ENCODE assay signal across 9 cellular contexts in the genomic region with DNA sequence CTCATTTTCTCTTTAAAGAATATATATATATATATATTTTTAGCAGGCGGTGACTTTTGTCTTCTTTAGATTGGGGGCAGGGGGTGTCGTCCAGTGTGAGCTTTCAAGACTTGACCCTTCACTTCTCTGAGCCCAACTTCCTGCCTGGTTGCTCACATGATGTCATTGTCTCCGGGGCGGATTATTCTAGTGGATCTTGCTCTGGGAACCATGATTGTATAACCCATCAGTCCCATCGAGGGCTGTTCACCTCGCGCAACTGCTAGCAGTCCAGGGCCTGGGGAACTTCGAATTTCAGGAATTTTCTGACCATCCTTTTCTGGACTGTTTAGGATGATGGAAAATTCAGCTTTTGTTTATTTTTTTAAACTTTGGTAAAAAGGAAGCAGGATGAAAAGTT. TPM values are rescaled to one million over a fixed set of nuclear protein-coding genes. Genes with fewer than 3 reads are reported as not detected.
DNase-seq lines count a peak whose midpoint lies in the region; ATAC-seq, FAIRE-seq and TF ChIP-seq lines count a peak whose summit lies in the region.
"Had no signal": no experiment of that assay in that cellular context is flagged by ENCODE, and none has a peak within 500 bp of the region (broad histone marks: within the 10 kb centered on the region; RNA-seq: fewer than 3 reads in every experiment).

No MANE protein-coding gene starts in this region.

- H3K27ac ChIP-seq in C4-2B (peak overlapping the region; percentile 87), PC-9 (no peak overlapping the region)

- no peaks in the 10 kb centered on the region for H3K9me2 ChIP-seq in PC-9 (ENCODE audit: insufficient read depth)

- ATAC-seq in GM18861 (IDR thresholded peaks at IDR 0.05; ENCODE audit: unreplicated experiment) (peak; percentile 27), HG03442 (IDR thresholded peaks at IDR 0.05; ENCODE audit: unreplicated experiment) (peak; percentile 27)

- H3K79me2 ChIP-seq in PC-9 (ENCODE audit: low read depth), result peaks cover 57% of the 10 kb centered on the region

- H3K4me2 ChIP-seq in PC-9, result peak overlapping the region; percentile 94

- H4K20me1 ChIP-seq in PC-9 (ENCODE audit: insufficient read depth), result peaks cover 11% of the 10 kb centered on the region

- CTCF ChIA-PET in PC-9 (lab: Charles Lee), result no interaction called here

- POLR2A ChIA-PET in PC-9 (lab: Charles Lee; ENCODE audit: unreplicated experiment), result no interaction called here

- DNase-seq in PC-9, result peak; percentile 24 to 39
- no peak for DNase-seq in bronchial epithelial cell (ENCODE audit: low read depth)
- peak; percentile 87 for DNase-seq in islet precursor cell
- DNase-seq in smooth muscle cell of the brain vasculature (ENCODE audit: low read depth, low spot score), result peak; percentile 73
- no peak for DNase-seq in middle frontal gyrus (ENCODE audit: extremely low spot score, low spot score)

- peaks cover 22% of the 10 kb centered on the region; the same call in 1 of the 2 replicates for H3F3A ChIP-seq in PC-9 (ENCODE audit: insufficient read depth, low read depth)

- no peaks in the 10 kb centered on the region; the same call in 1 of the 2 replicates for H3K27me3 ChIP-seq in PC-9 (ENCODE audit: insufficient read depth, low read depth)
- no peaks in the 10 kb centered on the region for H3K27me3 ChIP-seq in bronchial epithelial cell (ENCODE audit: control insufficient read depth, insufficient read depth, low read length)

- H3K9me3 ChIP-seq in PC-9 (ENCODE audit: insufficient read depth, low read depth), result no peaks in the 10 kb centered on the region

- no peak overlapping the region; the same call in 1 of the 2 replicates for H2AFZ ChIP-seq in PC-9

- intact Hi-C loops in PC-9 (cut with micrococcal nuclease; ENCODE audit: unreplicated experiment), result loop anchor here (5.0 to 10.0 kb wide), 2 partner anchors 67 to 185 kb away; partner anchors contain the start of gene TCP1

- H3K4me3 ChIP-seq in PC-9 (peak overlapping the region; percentile 82), bronchial epithelial cell (ENCODE audit: low read depth, low read length) (peak overlapping the region; percentile 72)

- no peak for TF ChIP-seq CTCF in C4-2B (conservative IDR thresholded peaks at IDR 0.05)
- TF ChIP-seq CTCF in PC-9 (conservative IDR thresholded peaks at IDR 0.05), result no peak
- TF ChIP-seq CTCF in bronchial epithelial cell (IDR thresholded peaks at IDR 0.05; ENCODE audit: insufficient read depth, low read length, severe bottlenecking), result no peak

- H3K36me3 ChIP-seq in PC-9 (ENCODE audit: low read depth) (no peaks in the 10 kb centered on the region), bronchial epithelial cell (ENCODE audit: control insufficient read depth, insufficient read depth, low read length) (no peaks in the 10 kb centered on the region)

- H3K4me1 ChIP-seq in PC-9 (replicated peaks; ENCODE audit: insufficient read depth), result peaks cover 32% of the 10 kb centered on the region

- FAIRE-seq in bronchial epithelial cell (lab: Jason Lieb, UNC), result no peak
- FAIRE-seq: TTC549 had no signal

- TSS peak; percentile 45 for BruUV-seq in PC-9 (replicated peaks; lab: Mats Ljungman, UMichigan)

RNA-seq across cellular contexts. Expression of gene IGF2R, which starts 1.0 kb away (rescaled TPM):
- total RNA-seq in PC-9 (2021) (50.9 and 53.1 TPM in 2 replicates), bronchial epithelial cell (109 and 220 TPM in 2 replicates)

Comparison
In these comparisons a context has a peak if more than half of its experiments do, and no peak if none do; other contexts are left out.
1. DNase-seq: peak in PC-9 (2 of 2), islet precursor cell (single experiment) and smooth muscle cell of the brain vasculature (single experiment); none in bronchial epithelial cell (single experiment) and middle frontal gyrus (single experiment).